In the genomic region with DNA sequence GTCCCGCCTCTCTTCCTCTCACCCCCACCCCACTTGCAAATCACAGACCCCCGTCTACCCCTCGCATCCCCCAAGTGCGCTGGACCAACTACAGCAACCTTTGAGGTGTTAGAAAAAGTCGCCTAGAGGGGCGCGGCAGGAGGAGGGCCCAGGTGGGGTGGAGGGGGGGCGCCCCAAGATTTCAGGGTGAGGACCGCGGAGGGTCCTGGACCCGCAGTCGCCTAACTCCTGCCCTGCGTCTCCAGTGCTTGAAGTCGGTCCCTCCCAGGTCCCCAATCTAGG, we compare ENCODE assay signal across 11 cellular contexts. TPM values are rescaled to one million over a fixed set of nuclear protein-coding genes. Genes with fewer than 3 reads are reported as not detected.
A peak's percentile ranks its signal among the peaks of the same experiment; 100 is the strongest.
DNase-seq lines count a peak whose midpoint lies in the region; ATAC-seq, FAIRE-seq and TF ChIP-seq lines count a peak whose summit lies in the region.
"Had no signal": no experiment of that assay in that cellular context is flagged by ENCODE, and none has a peak within 500 bp of the region (broad histone marks: within the 10 kb centered on the region; RNA-seq: fewer than 3 reads in every experiment).

No MANE protein-coding gene starts in this region.

- peaks cover 55% of the 10 kb centered on the region for H3K27me3 Mint-ChIP-seq in activated CD8-positive, alpha-beta T cell treated with anti-CD3 and anti-CD28 coated beads, Interleukin-2, amount 10 ng/mL, durations not matched to agents 7 days and 5 days (ENCODE audit: low read depth)

- H3K36me3 ChIP-seq in HAP-1 (replicated peaks): no peaks in the 10 kb centered on the region
- no peaks in the 10 kb centered on the region for H3K36me3 ChIP-seq in brain microvascular endothelial cell (replicated peaks)
- no peaks in the 10 kb centered on the region for H3K36me3 ChIP-seq in HepG2 (replicated peaks in 1 of 2; ENCODE audit: control insufficient read depth in 1 of 2, insufficient read depth in 2 of 2, low read length in 2 of 2)
- no peaks in the 10 kb centered on the region for H3K36me3 ChIP-seq in skeletal muscle tissue (ENCODE audit: control insufficient read depth in 3 of 3, insufficient read depth in 3 of 3, low read length in 3 of 3)

- CTCF ChIA-PET in HepG2 (lab: Yijun Ruan, JAX; ENCODE audit: low intra/inter-chr PET ratio, low total read pairs): no interaction called here
- CTCF ChIA-PET in activated CD8-positive, alpha-beta T cell treated with anti-CD3 and anti-CD28 coated beads, Interleukin-2, amount 10 ng/mL, durations not matched to agents 7 days and 5 days (lab: Charles Lee): no interaction called here

- H3K27me3 ChIP-seq in HAP-1 (ENCODE audit: low read depth): peaks cover 41% of the 10 kb centered on the region
- peaks cover 34% of the 10 kb centered on the region for H3K27me3 ChIP-seq in brain microvascular endothelial cell (replicated peaks)
- H3K27me3 ChIP-seq in HepG2 (ENCODE audit: control insufficient read depth in 1 of 2, insufficient read depth in 2 of 2, low read length in 2 of 2): peaks cover 6 to 44% of the 10 kb centered on the region in 2 experiments; a peak in 3 of 5 replicates
- peaks cover 24 to 33% (median 32%) of the 10 kb centered on the region in 3 donors for H3K27me3 ChIP-seq in skeletal muscle tissue (ENCODE audit: control insufficient read depth in 3 of 3, insufficient read depth in 3 of 3, low read length in 3 of 3)

- H3K9ac ChIP-seq in HepG2 (ENCODE audit: insufficient read depth, low read depth, low read length) (no peak overlapping the region), skeletal muscle tissue (ENCODE audit: low read depth in 1 of 3, low read length in 3 of 3) (peak overlapping the region in 2 of 3 donors; percentile 5 to 68)

- TF ChIP-seq CTCF in brain microvascular endothelial cell (IDR thresholded peaks at IDR 0.05; ENCODE audit: low read depth, low read length, missing control alignments): no peak
- TF ChIP-seq CTCF in HepG2 (CRISPR knock-in tag; IDR thresholded peaks at IDR 0.05): no peak

- no TSS peak for BruUV-seq in HepG2 (replicated peaks; lab: Mats Ljungman, UMichigan)

- no peak overlapping the region for H3K27ac ChIP-seq in brain microvascular endothelial cell
- no peak overlapping the region for H3K27ac ChIP-seq in HepG2 (ENCODE audit: extremely low read length, insufficient read depth, low read length)
- H3K27ac ChIP-seq in skeletal muscle tissue (ENCODE audit: low read depth, low read length): peak overlapping the region; percentile 38

- DNase-seq in HAP-1 (ENCODE audit: low spot score in 2 of 2) (no peak), brain microvascular endothelial cell (no peak), HepG2 (ENCODE audit: low spot score) (no peak), T-helper 9 cell (no peak)
- no peak for DNase-seq in activated CD8-positive, alpha-beta T cell treated with anti-CD3 and anti-CD28 coated beads, Interleukin-2, amount 10 ng/mL, durations not matched to agents 7 days and 5 days
- no peak for DNase-seq in activated T-cell treated with anti-CD3 and anti-CD28 coated beads, Interleukin-2, amount 50 U/mL, for 48 hours
- DNase-seq: CD8-positive, alpha-beta memory T cell; mucosa of descending colon had no signal

- intact Hi-C loops in HepG2 (cut with micrococcal nuclease; ENCODE audit: unreplicated experiment): no loop called here

- peaks cover 2% of the 10 kb centered on the region for H3K4me1 Mint-ChIP-seq in activated CD8-positive, alpha-beta T cell treated with anti-CD3 and anti-CD28 coated beads, Interleukin-2, amount 10 ng/mL, durations not matched to agents 7 days and 5 days (ENCODE audit: low read depth)

- no peak overlapping the region for H3K27ac Mint-ChIP-seq in activated CD8-positive, alpha-beta T cell treated with anti-CD3 and anti-CD28 coated beads, Interleukin-2, amount 10 ng/mL, durations not matched to agents 7 days and 5 days
- H3K27ac Mint-ChIP-seq: CD8-positive, alpha-beta memory T cell had no signal

- H3K4me2 ChIP-seq in HepG2 (ENCODE audit: low read depth, low read length): peak overlapping the region; percentile 87

- H3K36me3 Mint-ChIP-seq in activated CD8-positive, alpha-beta T cell treated with anti-CD3 and anti-CD28 coated beads, Interleukin-2, amount 10 ng/mL, durations not matched to agents 7 days and 5 days (ENCODE audit: low read depth): no peaks in the 10 kb centered on the region
- H3K36me3 Mint-ChIP-seq: CD8-positive, alpha-beta memory T cell had no signal

- no peak for FAIRE-seq in HepG2 (lab: Jason Lieb, UNC)
- FAIRE-seq: GM12878 had no signal

- in situ Hi-C loops in HAP-1 (cut with MboI; ENCODE audit: low sequenced_read_pairs) (no loop called here), brain microvascular endothelial cell (cut with HindIII; ENCODE audit: low pct_ligation_motif_present, low sequenced_read_pairs) (no loop called here), HepG2 (cut with HindIII; ENCODE audit: extremely low pct_ligation_motif_present, low pct_unique_long_range_greater_than_20kb) (no loop called here)

- no peaks in the 10 kb centered on the region for H4K20me1 ChIP-seq in HepG2 (ENCODE audit: insufficient read depth, low read length)

- H3K9me3 ChIP-seq in HAP-1 (no peaks in the 10 kb centered on the region), HepG2 (ENCODE audit: low read length) (no peaks in the 10 kb centered on the region), skeletal muscle tissue (ENCODE audit: control insufficient read depth in 3 of 3, low read length in 3 of 3) (no peaks in the 10 kb centered on the region)
- H3K9me3 ChIP-seq: mucosa of descending colon had no signal

- no peaks in the 10 kb centered on the region for H3K4me1 ChIP-seq in HAP-1
- peaks cover 25% of the 10 kb centered on the region for H3K4me1 ChIP-seq in HepG2 (ENCODE audit: insufficient read depth, low read length)
- peaks cover 12 to 14% (median 12%) of the 10 kb centered on the region in 3 donors for H3K4me1 ChIP-seq in skeletal muscle tissue (ENCODE audit: control insufficient read depth in 3 of 3, insufficient read depth in 3 of 3, low read length in 3 of 3)

- ATAC-seq in HepG2: no peak; the same call in 2 of the 3 replicates
- ATAC-seq in activated CD8-positive, alpha-beta T cell treated with anti-CD3 and anti-CD28 coated beads, Interleukin-2, amount 10 ng/mL, durations not matched to agents 7 days and 5 days: no peak
- no peak for ATAC-seq in HG03135 (IDR thresholded peaks at IDR 0.05; ENCODE audit: unreplicated experiment)
- ATAC-seq: GM12878 had no signal

- H3K9me3 Mint-ChIP-seq in activated CD8-positive, alpha-beta T cell treated with anti-CD3 and anti-CD28 coated beads, Interleukin-2, amount 10 ng/mL, durations not matched to agents 7 days and 5 days (ENCODE audit: insufficient read depth): no peaks in the 10 kb centered on the region

- no peak for TF ChIP-seq EP300 in HepG2 (IDR thresholded peaks at IDR 0.05; ENCODE audit: low read depth in 2 of 2, low read length in 2 of 2)
- no peak for TF ChIP-seq EP300 in HepG2 (CRISPR knock-in tag; IDR thresholded peaks at IDR 0.05; ENCODE audit: borderline replicate concordance)

- 23% methylated on average over 13 of the region's 14 CpGs for WGBS in HepG2 (ENCODE audit: low lambda C conversion rate)

- TF ChIP-seq POLR2A in HepG2 (IDR thresholded peaks at IDR 0.05; ENCODE audit: insufficient read depth in 1 of 2, low read depth in 2 of 2, low read length in 2 of 2): no peak

- H3K79me2 ChIP-seq in HepG2 (ENCODE audit: insufficient read depth, low read length): no peaks in the 10 kb centered on the region

- TF ChIP-seq RAD21 in HepG2 (CRISPR knock-in tag; IDR thresholded peaks at IDR 0.05): no peak

- no peak overlapping the region for H2AFZ ChIP-seq in HepG2 (ENCODE audit: low read length)

- POLR2A ChIA-PET in HepG2 (lab: Yijun Ruan, JAX): no interaction called here
- POLR2A ChIA-PET in activated CD8-positive, alpha-beta T cell treated with anti-CD3 and anti-CD28 coated beads, Interleukin-2, amount 10 ng/mL, durations not matched to agents 7 days and 5 days (lab: Charles Lee): no interaction called here

- H3K4me3 ChIP-seq in HAP-1 (peak overlapping the region; percentile 33), brain microvascular endothelial cell (ENCODE audit: low read depth, low read length) (peak overlapping the region; percentile 56), HepG2 (replicated peaks in 1 of 3; ENCODE audit: insufficient read depth in 1 of 3, low read depth in 2 of 3, low read length in 3 of 3) (peak overlapping the region; percentile 57 to 71 (median 59); a peak in 4 of 6 replicates), skeletal muscle tissue (ENCODE audit: low read length in 3 of 3) (peak overlapping the region; percentile 58 to 73 (median 62))
- H3K4me3 ChIP-seq: GM12878, mucosa of descending colon had no signal

- no peak overlapping the region for H3K4me3 Mint-ChIP-seq in activated CD8-positive, alpha-beta T cell treated with anti-CD3 and anti-CD28 coated beads, Interleukin-2, amount 10 ng/mL, durations not matched to agents 7 days and 5 days

TF ChIP-seq in HepG2, 621 proteins besides CTCF, POLR2A, EP300 and RAD21 (continues in another document):
- TF ChIP-seq KAT2B (IDR thresholded peaks at IDR 0.05; ENCODE audit: borderline replicate concordance, low read depth, low read length) (no peak), MIER2 (CRISPR knock-in tag; IDR thresholded peaks at IDR 0.05) (no peak)

RNA-seq across cellular contexts. Expression of a gene that starts 0.4 kb away (rescaled TPM):
- not detected in 2 replicates for total RNA-seq in HepG2 (2016; rRNA removed; fragmentation: Illumina TruSeq; extraction: Trizol)
- total RNA-seq in HepG2 (2016; cell fraction: cytosol; rRNA removed; fragmentation: Illumina TruSeq; extraction: Trizol; ENCODE audit: low read depth): not detected in 2 replicates
- total RNA-seq in HepG2 (2016; cell fraction: insoluble cytoplasmic fraction; rRNA removed; fragmentation: Illumina TruSeq; extraction: Trizol): not detected in 2 replicates
- total RNA-seq in HepG2 (2016; cell fraction: membrane; rRNA removed; fragmentation: Illumina TruSeq; extraction: Trizol): not detected in 2 replicates
- total RNA-seq in HepG2 (2016; cell fraction: nucleus; rRNA removed; fragmentation: Illumina TruSeq; extraction: Trizol): not detected in 2 replicates
- polyA plus RNA-seq in HepG2 (2011; rRNA removed): not detected in 2 replicates
- not detected in 2 replicates for polyA plus RNA-seq in HepG2 (2011; cell fraction: cytosol; rRNA removed)
- polyA plus RNA-seq in HepG2 (2011; cell fraction: nucleus; rRNA removed): not detected in 2 replicates
- not detected in 2 replicates for polyA plus RNA-seq in HepG2 (2012)
- polyA plus RNA-seq in HepG2 (2016; cell fraction: cytosol; fragmentation: Illumina TruSeq; extraction: Trizol; ENCODE audit: low read depth): not detected in 2 replicates
- polyA plus RNA-seq in HepG2 (2016; cell fraction: insoluble cytoplasmic fraction; fragmentation: Illumina TruSeq; extraction: Trizol; ENCODE audit: low read depth): not detected in 2 replicates
- not detected in 2 replicates for polyA plus RNA-seq in HepG2 (2016; cell fraction: membrane; fragmentation: Illumina TruSeq; extraction: Trizol; ENCODE audit: low read depth)
- not detected in 2 replicates for polyA plus RNA-seq in HepG2 (2016; cell fraction: nucleus; fragmentation: Illumina TruSeq; extraction: Trizol; ENCODE audit: insufficient read depth, low read depth)
- polyA minus RNA-seq in HepG2 (2011; rRNA and poly(A)+ RNA removed; ENCODE audit: low replicate concordance): not detected in 2 replicates
- polyA minus RNA-seq in HepG2 (2011; cell fraction: cytosol; rRNA and poly(A)+ RNA removed): not detected in 2 replicates
- polyA minus RNA-seq in HepG2 (2011; cell fraction: nucleus; rRNA and poly(A)+ RNA removed): not detected in 2 replicates
- total RNA-seq in skeletal muscle tissue: 41.8 TPM
- not detected for total RNA-seq in activated CD8-positive, alpha-beta T cell treated with anti-CD3 and anti-CD28 coated beads, Interleukin-2, amount 10 ng/mL, durations not matched to agents 7 days and 5 days
- total RNA-seq: CD8-positive, alpha-beta memory T cell; GM12878 had no signal
- polyA plus RNA-seq: CD8-positive, alpha-beta memory T cell had no signal

Comparison
In these comparisons a context has a peak if more than half of its experiments do, and no peak if none do; other contexts are left out.
1. RNA of a gene that starts 0.4 kb away (total RNA-seq): 41.8 TPM in skeletal muscle tissue (single experiment); not detected in HepG2 and not detected in activated CD8-positive, alpha-beta T cell treated with anti-CD3 and anti-CD28 coated beads, Interleukin-2, amount 10 ng/mL, durations not matched to agents 7 days and 5 days; every median in the first group is over 10 times any median in the second.
2. Peak in every context shown above with its lines, with median percentiles within 50 percentile points of each other: H3K4me3 ChIP-seq.